24 cellular contexts compared by ENCODE assay signal in genomic region chr1:145912128-145912641, GRCh38. TPM values are rescaled to one million over a fixed set of nuclear protein-coding genes. Genes with fewer than 3 reads are reported as not detected.
DNase-seq lines count a peak whose midpoint lies in the region; ATAC-seq, FAIRE-seq and TF ChIP-seq lines count a peak whose summit lies in the region.
"Had no signal": no experiment of that assay in that cellular context is flagged by ENCODE, and none has a peak within 500 bp of the region (broad histone marks: within the 10 kb centered on the region; RNA-seq: fewer than 3 reads in every experiment).

No MANE protein-coding gene starts in this region.

- H3K4me1 ChIP-seq in osteoblast (ENCODE audit: insufficient read depth, low read length): peaks cover 25% of the 10 kb centered on the region

- H3K4me1 Mint-ChIP-seq in activated CD8-positive, alpha-beta T cell treated with anti-CD3 and anti-CD28 coated beads for 36 hours (ENCODE audit: low read depth): peaks cover 23% of the 10 kb centered on the region
- H3K4me1 Mint-ChIP-seq in activated CD8-positive, alpha-beta T cell treated with anti-CD3 and anti-CD28 coated beads, Interleukin-2, amount 10 ng/mL, durations not matched to agents 7 days and 5 days (ENCODE audit: low read depth): peaks cover 14% of the 10 kb centered on the region

- no peak for TF ChIP-seq POLR2A in GM12891 (IDR thresholded peaks at IDR 0.05; ENCODE audit: low read depth, low read length)

- H3K4me3 ChIP-seq in osteoblast (ENCODE audit: insufficient read depth, low read length) (no peak overlapping the region), dorsolateral prefrontal cortex (no peak overlapping the region)
- H3K4me3 ChIP-seq: SK-N-MC had no signal

- H3K27ac ChIP-seq in RWPE1 (peak overlapping the region; percentile 55), osteoblast (ENCODE audit: low read depth, low read length) (no peak overlapping the region), dorsolateral prefrontal cortex (no peak overlapping the region)
- H3K27ac ChIP-seq: C4-2B, HL-60, SK-N-MC had no signal

- no peaks in the 10 kb centered on the region for H3K27me3 Mint-ChIP-seq in activated CD8-positive, alpha-beta T cell treated with anti-CD3 and anti-CD28 coated beads for 36 hours
- H3K27me3 Mint-ChIP-seq in activated CD8-positive, alpha-beta T cell treated with anti-CD3 and anti-CD28 coated beads, Interleukin-2, amount 10 ng/mL, durations not matched to agents 7 days and 5 days (ENCODE audit: low read depth): no peaks in the 10 kb centered on the region
- H3K27me3 Mint-ChIP-seq: IgD-negative memory B cell had no signal

- TF ChIP-seq CTCF in activated CD8-positive, alpha-beta T cell treated with anti-CD3 and anti-CD28 coated beads for 36 hours (IDR thresholded peaks at IDR 0.05): no peak
- no peak for TF ChIP-seq CTCF in RWPE1 (conservative IDR thresholded peaks at IDR 0.05; ENCODE audit: low read depth)
- no peak for TF ChIP-seq CTCF in osteoblast (IDR thresholded peaks at IDR 0.05; ENCODE audit: extremely low read depth, low read depth, low read length)
- TF ChIP-seq CTCF in dorsolateral prefrontal cortex (IDR thresholded peaks at IDR 0.05 in 54 of 56, conservative IDR thresholded peaks at IDR 0.05 in 2 of 56; ENCODE audit: low read depth in 1 of 56, partially characterized antibody in 56 of 56): no peak

- H3K27me3 ChIP-seq in osteoblast (ENCODE audit: insufficient read depth, low read length) (no peaks in the 10 kb centered on the region), dorsolateral prefrontal cortex (no peaks in the 10 kb centered on the region)

- peaks cover 30% of the 10 kb centered on the region for H3K36me3 Mint-ChIP-seq in activated CD8-positive, alpha-beta T cell treated with anti-CD3 and anti-CD28 coated beads for 36 hours (ENCODE audit: low read depth)
- peaks cover 43% of the 10 kb centered on the region for H3K36me3 Mint-ChIP-seq in activated CD8-positive, alpha-beta T cell treated with anti-CD3 and anti-CD28 coated beads, Interleukin-2, amount 10 ng/mL, durations not matched to agents 7 days and 5 days (ENCODE audit: low read depth)

- H3K36me3 ChIP-seq in osteoblast (ENCODE audit: insufficient read depth, low read length): peaks cover 32% of the 10 kb centered on the region

- H4K20me1 ChIP-seq in osteoblast (ENCODE audit: insufficient read depth, low read length): no peaks in the 10 kb centered on the region

- H3K4me3 Mint-ChIP-seq in activated CD8-positive, alpha-beta T cell treated with anti-CD3 and anti-CD28 coated beads for 36 hours: no peak overlapping the region
- no peak overlapping the region for H3K4me3 Mint-ChIP-seq in activated CD8-positive, alpha-beta T cell treated with anti-CD3 and anti-CD28 coated beads, Interleukin-2, amount 10 ng/mL, durations not matched to agents 7 days and 5 days

- CTCF ChIA-PET in activated CD8-positive, alpha-beta T cell treated with anti-CD3 and anti-CD28 coated beads for 36 hours (lab: Charles Lee): interaction anchor here (1.8 to 5.5 kb wide), 2 partner anchors 20 to 29 kb away, joined by 15 to 32 read pairs; partner anchors contain the start of gene ANKRD35
- CTCF ChIA-PET in activated CD8-positive, alpha-beta T cell treated with anti-CD3 and anti-CD28 coated beads, Interleukin-2, amount 10 ng/mL, durations not matched to agents 7 days and 5 days (lab: Charles Lee): interaction anchor here (0.9 to 2.0 kb wide), 3 partner anchors 10 to 65 kb away, joined by 3 to 10 read pairs (median 3); no protein-coding TSS in a partner anchor
- CTCF ChIA-PET in RWPE1 (lab: Yijun Ruan, JAX): interaction anchor here (2.0 kb wide), 1 partner anchor 20 kb away, joined by 9 read pairs; no protein-coding TSS in a partner anchor

- no peaks in the 10 kb centered on the region for H3K9me3 Mint-ChIP-seq in activated CD8-positive, alpha-beta T cell treated with anti-CD3 and anti-CD28 coated beads for 36 hours
- no peaks in the 10 kb centered on the region for H3K9me3 Mint-ChIP-seq in activated CD8-positive, alpha-beta T cell treated with anti-CD3 and anti-CD28 coated beads, Interleukin-2, amount 10 ng/mL, durations not matched to agents 7 days and 5 days (ENCODE audit: insufficient read depth)
- H3K9me3 Mint-ChIP-seq: IgD-negative memory B cell had no signal

- peak overlapping the region; percentile 31 for H3K27ac Mint-ChIP-seq in activated CD8-positive, alpha-beta T cell treated with anti-CD3 and anti-CD28 coated beads for 36 hours
- H3K27ac Mint-ChIP-seq in activated CD8-positive, alpha-beta T cell treated with anti-CD3 and anti-CD28 coated beads, Interleukin-2, amount 10 ng/mL, durations not matched to agents 7 days and 5 days: no peak overlapping the region

- peaks cover 16% of the 10 kb centered on the region for H3K79me2 ChIP-seq in osteoblast (ENCODE audit: insufficient read depth, low read length)

- no peak overlapping the region for H3K4me2 ChIP-seq in osteoblast (ENCODE audit: insufficient read depth, low read length)

- POLR2A ChIA-PET in activated CD8-positive, alpha-beta T cell treated with anti-CD3 and anti-CD28 coated beads for 36 hours (lab: Charles Lee): interaction anchor here (0.7 to 2.4 kb wide), 3 partner anchors 11 to 53 kb away, joined by 3 to 8 read pairs (median 7); partner anchors contain the start of gene PIAS3
- POLR2A ChIA-PET in activated CD8-positive, alpha-beta T cell treated with anti-CD3 and anti-CD28 coated beads, Interleukin-2, amount 10 ng/mL, durations not matched to agents 7 days and 5 days (lab: Charles Lee): interaction anchor here (1.5 kb wide), 1 partner anchor 11 kb away, joined by 4 read pairs; no protein-coding TSS in a partner anchor
- POLR2A ChIA-PET in RWPE1 (lab: Yijun Ruan, JAX; ENCODE audit: low non-redundant PET): no interaction called here

- no peak overlapping the region for H2AFZ ChIP-seq in osteoblast (ENCODE audit: low read length)

- no peak for DNase-seq in activated CD8-positive, alpha-beta T cell treated with anti-CD3 and anti-CD28 coated beads for 36 hours
- DNase-seq in activated CD8-positive, alpha-beta T cell treated with anti-CD3 and anti-CD28 coated beads, Interleukin-2, amount 10 ng/mL, durations not matched to agents 7 days and 5 days: no peak
- DNase-seq in GM12891 (ENCODE audit: insufficient read length, low spot score): no peak
- no peak for DNase-seq in RWPE1 (ENCODE audit: low spot score)
- peak; percentile 11 for DNase-seq in osteoblast (ENCODE audit: insufficient read length, low spot score, missing footprints)
- DNase-seq in HCEC 1CT: no peak
- no peak for DNase-seq in dorsolateral prefrontal cortex
- DNase-seq in NCI-H226: no peak
- DNase-seq: COR-L47, DMS153, NCI-H1048, NCI-H1436 treated with DMSO at 0.1 percent for 48 hours, NCI-H2029 treated with DMSO at 0.1 percent for 48 hours, NCI-H2171 treated with DMSO at 0.1 percent for 48 hours, NCI-H774 had no signal

- no peak for FAIRE-seq in GM12891 (lab: Jason Lieb, UNC)
- FAIRE-seq: GM19239, HTR-8/SVneo had no signal

- H3K9me3 ChIP-seq in osteoblast (ENCODE audit: low read depth, low read length): no peaks in the 10 kb centered on the region

- no peak for ATAC-seq in activated CD8-positive, alpha-beta T cell treated with anti-CD3 and anti-CD28 coated beads for 36 hours
- ATAC-seq in activated CD8-positive, alpha-beta T cell treated with anti-CD3 and anti-CD28 coated beads, Interleukin-2, amount 10 ng/mL, durations not matched to agents 7 days and 5 days: no peak

- intact Hi-C loops in activated CD8-positive, alpha-beta T cell treated with anti-CD3 and anti-CD28 coated beads for 36 hours (cut with micrococcal nuclease): loop anchor here (5.0 to 10.0 kb wide), 2 partner anchors 67 to 95 kb away; partner anchors contain the start of gene NUDT17
- intact Hi-C loops in dorsolateral prefrontal cortex (cut with DNase I): loop anchor here in 1 of 2 donors (5.0 kb wide), 1 partner anchor 50 kb away; no protein-coding TSS in a partner anchor

TF ChIP-seq in GM12891, 5 proteins besides CTCF, POLR2A, EP300 and RAD21:
- TF ChIP-seq SPI1 (IDR thresholded peaks at IDR 0.05; ENCODE audit: low read depth, low read length) (peak; percentile 86), TAF1 (IDR thresholded peaks at IDR 0.05; ENCODE audit: low read depth, low read length) (no peak)

RNA-seq across cellular contexts. Expression of gene ITGA10, which starts 2.3 kb away (rescaled TPM):
- total RNA-seq in activated CD8-positive, alpha-beta T cell treated with anti-CD3 and anti-CD28 coated beads for 36 hours: 1 to 10 TPM; 1.3 to 1.4 TPM
- 1 to 10 TPM; 2.2 to 2.9 TPM for total RNA-seq in activated CD8-positive, alpha-beta T cell treated with anti-CD3 and anti-CD28 coated beads, Interleukin-2, amount 10 ng/mL, durations not matched to agents 7 days and 5 days
- 0.42 TPM for polyA plus RNA-seq in GM12891 (2012; ENCODE audit: low read depth, missing spikeins)
- total RNA-seq in osteoblast: 44.5 and 56.6 TPM in 2 replicates
- total RNA-seq in dorsolateral prefrontal cortex: 10 to 100 TPM in 14 of 120 experiments, 1 to 10 TPM in 106; 1.3 to 18.3 (median 5.9) TPM
- polyA plus RNA-seq: IgD-negative memory B cell had no signal

RNA-seq across cellular contexts. Expression of gene PEX11B, which starts 6.3 kb away (rescaled TPM):
- total RNA-seq in activated CD8-positive, alpha-beta T cell treated with anti-CD3 and anti-CD28 coated beads for 36 hours: 10 to 100 TPM; 25.8 to 26.3 TPM
- 10 to 100 TPM; 33.3 to 35.9 TPM for total RNA-seq in activated CD8-positive, alpha-beta T cell treated with anti-CD3 and anti-CD28 coated beads, Interleukin-2, amount 10 ng/mL, durations not matched to agents 7 days and 5 days
- 33.9 TPM for polyA plus RNA-seq in GM12891 (2012; ENCODE audit: low read depth, missing spikeins)
- 18.9 and 20.3 TPM in 2 replicates for total RNA-seq in osteoblast
- 10 to 100 TPM; 25.0 to 72.0 (median 54.2) TPM for total RNA-seq in dorsolateral prefrontal cortex

RNA-seq across cellular contexts. Expression of gene RBM8A, which starts 15.1 kb away (rescaled TPM):
- 100 to 1,000 TPM; 261 to 269 TPM for total RNA-seq in activated CD8-positive, alpha-beta T cell treated with anti-CD3 and anti-CD28 coated beads for 36 hours
- total RNA-seq in activated CD8-positive, alpha-beta T cell treated with anti-CD3 and anti-CD28 coated beads, Interleukin-2, amount 10 ng/mL, durations not matched to agents 7 days and 5 days: 100 to 1,000 TPM; 202 to 204 TPM
- 178 TPM for polyA plus RNA-seq in GM12891 (2012; ENCODE audit: low read depth, missing spikeins)
- 49.8 and 54.3 TPM in 2 replicates for total RNA-seq in osteoblast
- 100 to 1,000 TPM in 24 of 120 experiments, 10 to 100 TPM in 96; 68.5 to 111 (median 91.1) TPM for total RNA-seq in dorsolateral prefrontal cortex

RNA-seq across cellular contexts. Expression of gene ANKRD35, which starts 26.5 kb away (rescaled TPM):
- under 1 TPM; 0.54 to 0.59 TPM for total RNA-seq in activated CD8-positive, alpha-beta T cell treated with anti-CD3 and anti-CD28 coated beads for 36 hours
- 1 to 10 TPM in 1 of 2 experiments, under 1 TPM in 1; 0.76 to 1.1 TPM for total RNA-seq in activated CD8-positive, alpha-beta T cell treated with anti-CD3 and anti-CD28 coated beads, Interleukin-2, amount 10 ng/mL, durations not matched to agents 7 days and 5 days
- not detected for polyA plus RNA-seq in GM12891 (2012; ENCODE audit: low read depth, missing spikeins)
- total RNA-seq in osteoblast: 1.4 and 2.1 TPM in 2 replicates
- 10 to 100 TPM in 13 of 120 experiments, 1 to 10 TPM in 107; 2.2 to 12.7 (median 7.2) TPM for total RNA-seq in dorsolateral prefrontal cortex
- total RNA-seq: A172, H4, NCI-H460 had no signal
- polyA plus RNA-seq: IgD-negative memory B cell had no signal

RNA-seq across cellular contexts. Expression of gene LIX1L, which starts 45.6 kb away (rescaled TPM):
- total RNA-seq in activated CD8-positive, alpha-beta T cell treated with anti-CD3 and anti-CD28 coated beads for 36 hours: 10 to 100 TPM; 41.5 to 43.6 TPM
- 10 to 100 TPM; 45.8 to 48.4 TPM for total RNA-seq in activated CD8-positive, alpha-beta T cell treated with anti-CD3 and anti-CD28 coated beads, Interleukin-2, amount 10 ng/mL, durations not matched to agents 7 days and 5 days
- 6.1 TPM for polyA plus RNA-seq in GM12891 (2012; ENCODE audit: low read depth, missing spikeins)
- total RNA-seq in osteoblast: 33.3 and 33.7 TPM in 2 replicates
- 10 to 100 TPM; 10.5 to 32.8 (median 17.8) TPM for total RNA-seq in dorsolateral prefrontal cortex
